8 cellular contexts compared by ENCODE assay signal in genomic region chr2:36663851-36664715, GRCh38.
DNase-seq lines count a peak whose midpoint lies in the region; ATAC-seq lines count a peak whose summit lies in the region.

No MANE protein-coding gene starts in this region.

- ATAC-seq in GM21367 (IDR thresholded peaks at IDR 0.05; ENCODE audit: unreplicated experiment) (peak; percentile 92), HG03558 (IDR thresholded peaks at IDR 0.05; ENCODE audit: extremely low read depth, unreplicated experiment) (peak; percentile 55)

- DNase-seq in SIG-M5 treated with dmso at 0.1 percent for 504 hours (lab: John Stamatoyannopoulos, UW; ENCODE audit: unreplicated experiment): peak; percentile 73
- DNase-seq in SIG-M5 (lab: John Stamatoyannopoulos, UW): no peak
- peak; percentile 71 for DNase-seq in NCI-H69 (lab: John Stamatoyannopoulos, UW)
- DNase-seq in brain pericyte (ENCODE audit: low read depth, low spot score): peak; percentile 26
- peak; percentile 83 for DNase-seq in iris pigment epithelial cell (ENCODE audit: low read depth)
- peak; percentile 66 for DNase-seq in stromal cell of bone marrow (ENCODE audit: low read depth)
